In genomic region chr2:227389231-227389630, GRCh38 we compare ENCODE assay signal across 29 cellular contexts. TPM values are rescaled to one million over a fixed set of nuclear protein-coding genes. Genes with fewer than 3 reads are reported as not detected.
"Had no signal": no experiment of that assay in that cellular context is flagged by ENCODE, and none has a peak within 500 bp of the region (broad histone marks: within the 10 kb centered on the region; RNA-seq: fewer than 3 reads in every experiment).

No MANE protein-coding gene starts in this region.

- DNase-seq: activated CD8-positive, alpha-beta memory T cell treated with anti-CD3 and anti-CD28 coated beads for 24 hours; activated CD8-positive, alpha-beta memory T cell treated with anti-CD3 and anti-CD28 coated beads, Interleukin-2, amount 50 U/mL, for 4 hours; activated T-cell treated with anti-CD3 and anti-CD28 coated beads, Interleukin-2, amount 50 U/mL, for 24 hours; adrenal gland; erythroblast; heart left ventricle; islet precursor cell; left cardiac atrium; right cardiac atrium; stimulated activated CD4-positive, alpha-beta T cell treated with anti-CD3 and anti-CD28 coated beads, Interleukin-2, amount 100 ng/mL, for 24 hours; stomach; T-helper 9 cell had no signal

- H3K4me3 ChIP-seq: adrenal gland, coronary artery, gastroesophageal sphincter, heart left ventricle, stomach, suprapubic skin, tibial nerve had no signal

- H3K4me1 ChIP-seq: gastroesophageal sphincter, parathyroid adenoma, stomach, suprapubic skin had no signal

- H3K9ac ChIP-seq: parathyroid adenoma had no signal

- H2AFZ ChIP-seq: parathyroid adenoma had no signal

- H3K36me3 ChIP-seq: adrenal gland, gastroesophageal sphincter, heart left ventricle, neutrophil, stomach, suprapubic skin, tibial nerve had no signal

- H3K27ac ChIP-seq: adrenal gland, coronary artery, gastroesophageal sphincter, heart left ventricle, neutrophil, parathyroid adenoma, stomach, suprapubic skin, tibial nerve had no signal

- H3K79me2 ChIP-seq: parathyroid adenoma had no signal

- H3K9me3 ChIP-seq: adrenal gland, neutrophil, stomach, suprapubic skin, tibial nerve had no signal

- H3K27me3 ChIP-seq: adrenal gland, stomach, suprapubic skin, tibial nerve had no signal

RNA-seq across cellular contexts. Expression of gene SCYGR1, which starts 1.5 kb away (rescaled TPM):
- total RNA-seq: activated naive CD4-positive, alpha-beta T cell treated with anti-CD3 and anti-CD28 coated beads, Interleukin-2, amount 50 U/mL, for 72 hours; activated T-helper 17 cell treated with anti-CD3 and anti-CD28 coated beads, Interleukin-2, amount 50 U/mL, for 72 hours; adrenal gland; astrocyte; bronchial epithelial cell; gastroesophageal sphincter; heart left ventricle; left cardiac atrium; liver; mononuclear cell; myocyte; pulmonary artery endothelial cell; right cardiac atrium; skeletal muscle tissue; stomach; suprapubic skin; T-helper 1 cell treated with Interleukin-12 subunit alpha and Interleukin-12 subunit beta and Interleukin-4 antibody, amounts not matched to agents 30 ng/mL and 1 ng/mL, for 36 hours; tibial nerve; WTC11 had no signal
- polyA plus RNA-seq: adrenal gland, heart left ventricle, liver, right cardiac atrium, stomach had no signal

RNA-seq across cellular contexts. Expression of gene TM4SF20, which starts 10.1 kb away (rescaled TPM):
- total RNA-seq: activated naive CD4-positive, alpha-beta T cell treated with anti-CD3 and anti-CD28 coated beads, Interleukin-2, amount 50 U/mL, for 72 hours; activated T-helper 17 cell treated with anti-CD3 and anti-CD28 coated beads, Interleukin-2, amount 50 U/mL, for 72 hours; astrocyte; bronchial epithelial cell; gastroesophageal sphincter; heart left ventricle; left cardiac atrium; liver; mononuclear cell; myocyte; pulmonary artery endothelial cell; right cardiac atrium; skeletal muscle tissue; T-helper 1 cell treated with Interleukin-12 subunit alpha and Interleukin-12 subunit beta and Interleukin-4 antibody, amounts not matched to agents 30 ng/mL and 1 ng/mL, for 36 hours; tibial nerve; WTC11 had no signal
- polyA plus RNA-seq: adrenal gland, heart left ventricle, liver, right cardiac atrium, stomach had no signal
